1 cellular context compared by ENCODE assay signal in the genomic region with DNA sequence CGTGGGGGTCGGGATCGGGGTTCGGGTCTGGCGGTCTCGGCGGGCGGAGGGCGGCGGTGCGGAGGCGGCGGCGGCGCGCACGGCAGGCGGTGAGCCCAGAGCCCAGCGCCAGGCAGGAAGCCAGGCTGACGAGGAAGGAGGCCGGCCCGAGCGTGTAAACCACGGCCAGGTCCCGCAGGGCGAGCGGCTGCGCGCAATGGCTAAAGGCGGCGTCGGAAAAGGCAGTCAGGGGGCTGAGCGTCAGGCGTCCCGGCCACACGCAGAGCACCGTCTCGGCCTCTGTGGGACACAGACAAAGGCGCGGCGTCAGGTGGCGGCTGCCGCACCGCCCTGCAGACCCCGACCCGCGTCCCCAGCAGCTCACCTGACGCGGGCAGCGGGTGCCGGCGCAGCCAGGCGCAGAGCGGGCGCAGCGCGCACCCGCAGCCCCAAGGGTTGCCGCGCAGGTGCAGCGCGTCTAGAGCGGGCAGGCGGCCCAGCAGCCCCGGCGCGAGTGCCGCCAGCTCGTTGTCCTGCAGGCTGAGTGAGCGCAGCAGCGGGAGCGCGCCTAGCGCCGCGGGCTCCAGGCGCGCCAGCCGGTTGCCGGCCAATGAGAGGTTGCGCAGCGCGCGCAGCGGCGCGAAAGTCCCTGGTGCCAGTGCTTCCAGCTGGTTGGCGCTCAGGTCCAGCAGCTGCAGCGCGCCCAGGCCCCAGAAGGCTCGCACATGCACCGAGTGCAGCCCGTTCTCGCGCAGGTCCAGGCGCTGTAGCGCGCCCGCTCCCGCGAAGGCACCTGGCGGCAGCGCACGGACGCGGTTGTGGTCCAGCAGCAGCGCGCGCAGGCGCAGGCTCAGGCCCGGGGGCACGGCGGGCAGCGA.
TF ChIP-seq lines count a peak whose summit lies in the region.

No MANE protein-coding gene starts in this region.

TF ChIP-seq in A549, 52 proteins besides CTCF, POLR2A, EP300 and RAD21 (continued from another document):
- TF ChIP-seq, protein P1, sequence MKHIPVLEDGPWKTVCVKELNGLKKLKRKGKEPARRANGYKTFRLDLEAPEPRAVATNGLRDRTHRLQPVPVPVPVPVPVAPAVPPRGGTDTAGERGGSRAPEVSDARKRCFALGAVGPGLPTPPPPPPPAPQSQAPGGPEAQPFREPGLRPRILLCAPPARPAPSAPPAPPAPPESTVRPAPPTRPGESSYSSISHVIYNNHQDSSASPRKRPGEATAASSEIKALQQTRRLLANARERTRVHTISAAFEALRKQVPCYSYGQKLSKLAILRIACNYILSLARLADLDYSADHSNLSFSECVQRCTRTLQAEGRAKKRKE (CRISPR knock-in tag; IDR thresholded peaks at IDR 0.05; ENCODE audit: low read depth): no peak
- TF ChIP-seq, protein P2, sequence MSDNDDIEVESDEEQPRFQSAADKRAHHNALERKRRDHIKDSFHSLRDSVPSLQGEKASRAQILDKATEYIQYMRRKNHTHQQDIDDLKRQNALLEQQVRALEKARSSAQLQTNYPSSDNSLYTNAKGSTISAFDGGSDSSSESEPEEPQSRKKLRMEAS (IDR thresholded peaks at IDR 0.05): peak; percentile 71
- TF ChIP-seq JUN (IDR thresholded peaks at IDR 0.05) (peak in 1 of 2 experiments; percentile 26; a peak in 1 of 5 replicates), KDM1A (IDR thresholded peaks at IDR 0.05; ENCODE audit: low read depth) (no peak)
TF ChIP-seq in A549: peak in this region for 3.
